9 cellular contexts compared by ENCODE assay signal in the genomic region with DNA sequence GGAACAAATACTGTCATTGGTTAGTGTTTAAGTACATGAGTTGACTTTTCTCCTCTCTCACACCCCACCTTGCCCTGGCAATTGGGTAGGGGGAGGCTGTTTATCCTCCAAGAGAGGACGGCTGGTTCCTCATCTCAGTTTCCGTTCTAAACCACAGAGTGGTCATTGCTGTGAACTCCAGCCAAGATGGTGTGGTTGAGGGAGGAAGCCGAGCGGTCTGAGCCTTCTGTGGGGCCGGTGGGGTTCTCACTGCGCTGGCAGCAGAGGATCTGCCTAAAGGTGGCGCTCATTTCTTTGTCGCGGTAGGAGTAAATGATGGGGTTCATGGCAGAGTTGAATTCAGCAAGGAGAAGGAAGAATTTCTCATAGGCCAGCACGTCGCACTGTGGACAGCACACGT.
DNase-seq lines count a peak whose midpoint lies in the region; ATAC-seq and TF ChIP-seq lines count a peak whose summit lies in the region.
"Had no signal": no experiment of that assay in that cellular context is flagged by ENCODE, and none has a peak within 500 bp of the region (broad histone marks: within the 10 kb centered on the region; RNA-seq: fewer than 3 reads in every experiment).

No MANE protein-coding gene starts in this region.

- peaks cover 36% of the 10 kb centered on the region for H3K4me1 Mint-ChIP-seq in HFFc6 (ENCODE audit: low read depth)
- H3K4me1 Mint-ChIP-seq: activated naive CD4-positive, alpha-beta T cell treated with anti-CD3 and anti-CD28 coated beads, Interleukin-2, amount 50 U/mL, for 24 hours had no signal

- no peak overlapping the region; the same call in 1 of the 2 replicates for H3K27ac Mint-ChIP-seq in HFFc6
- H3K27ac Mint-ChIP-seq: activated naive CD4-positive, alpha-beta T cell treated with anti-CD3 and anti-CD28 coated beads, Interleukin-2, amount 50 U/mL, for 24 hours had no signal

- H3K36me3 ChIP-seq in neutrophil (no peaks in the 10 kb centered on the region), BE2C (no peaks in the 10 kb centered on the region; the same call in 1 of the 2 replicates)

- H3K4me3 ChIP-seq in neutrophil (ENCODE audit: low read depth in 1 of 2, low read length in 1 of 2) (no peak overlapping the region), BE2C (ENCODE audit: low read depth, low read length) (no peak overlapping the region)

- H3K4me3 Mint-ChIP-seq in HFFc6, result no peak overlapping the region
- H3K4me3 Mint-ChIP-seq: activated naive CD4-positive, alpha-beta T cell treated with anti-CD3 and anti-CD28 coated beads, Interleukin-2, amount 50 U/mL, for 24 hours had no signal

- ATAC-seq in GM18870 (IDR thresholded peaks at IDR 0.05; ENCODE audit: unreplicated experiment) (peak; percentile 76), HG03095 (IDR thresholded peaks at IDR 0.05; ENCODE audit: unreplicated experiment) (peak; percentile 72)

- H3K27me3 Mint-ChIP-seq in HFFc6 (ENCODE audit: insufficient read depth), result no peaks in the 10 kb centered on the region

- H3K9me3 ChIP-seq in neutrophil (no peaks in the 10 kb centered on the region), BE2C (no peaks in the 10 kb centered on the region)

- DNase-seq in amygdala (lab: John Stamatoyannopoulos, UW) (peak in 35 of 56 donors; percentile 1 to 68 (median 20)), OCI-M2 (lab: John Stamatoyannopoulos, UW; ENCODE audit: unreplicated experiment) (no peak), NCI-H1092 (lab: John Stamatoyannopoulos, UW) (no peak), HFFc6 (no peak), BE2C (no peak)

- H3K4me1 ChIP-seq in neutrophil (ENCODE audit: control insufficient read depth in 1 of 2, insufficient read depth in 1 of 2, low read depth in 1 of 2, low read length in 1 of 2) (peaks cover 14 to 20% of the 10 kb centered on the region in 2 experiments), BE2C (no peaks in the 10 kb centered on the region)

- H3K27me3 ChIP-seq in neutrophil (peaks cover 43% of the 10 kb centered on the region), BE2C (no peaks in the 10 kb centered on the region)

- H3K36me3 Mint-ChIP-seq in HFFc6 (ENCODE audit: low read depth), result peaks cover 73% of the 10 kb centered on the region

- H3K27ac ChIP-seq in neutrophil, result peak overlapping the region; percentile 15

- H3K9me3 Mint-ChIP-seq in HFFc6, result no peaks in the 10 kb centered on the region; the same call in 1 of the 2 replicates

- TF ChIP-seq CTCF in neutrophil (IDR thresholded peaks at IDR 0.05), result peak; percentile 46
- TF ChIP-seq CTCF in HFFc6 (IDR thresholded peaks at IDR 0.05), result no peak
- TF ChIP-seq CTCF in BE2C (IDR thresholded peaks at IDR 0.05; ENCODE audit: low read depth, low read length), result no peak

Comparison
In these comparisons a context has a peak if more than half of its experiments do, and no peak if none do; other contexts are left out.
1. DNase-seq: peak in amygdala (35 of 56); none in OCI-M2 (single experiment), NCI-H1092 (single experiment), HFFc6 (single experiment) and BE2C (single experiment).